In the genomic region with DNA sequence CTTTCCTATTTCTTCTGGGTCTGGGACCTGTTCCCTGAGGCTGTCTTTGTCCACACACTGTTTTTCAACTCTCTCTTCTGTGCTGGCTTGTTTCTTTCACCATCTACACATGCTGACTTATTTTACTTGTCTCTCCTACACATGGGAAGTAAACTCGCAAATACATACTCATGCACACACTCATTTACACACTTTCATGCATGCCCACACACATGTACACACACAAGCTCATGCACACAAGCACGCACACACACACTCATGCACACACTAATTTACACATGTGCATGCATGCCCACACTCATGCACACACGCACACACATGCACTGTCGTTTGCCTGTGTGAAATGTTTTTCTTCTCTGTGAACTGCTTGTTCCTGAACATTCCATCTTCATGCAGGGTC, we compare ENCODE assay signal across 35 cellular contexts.
"Had no signal": no experiment of that assay in that cellular context is flagged by ENCODE, and none has a peak within 500 bp of the region (broad histone marks: within the 10 kb centered on the region; RNA-seq: fewer than 3 reads in every experiment).

No MANE protein-coding gene starts in this region.

- ATAC-seq: activated CD4-positive, alpha-beta T cell treated with anti-CD3 and anti-CD28 coated beads for 36 hours; activated CD4-positive, CD25-positive, alpha-beta regulatory T cell treated with anti-CD3 and anti-CD28 coated beads, Interleukin-2, amount 50 U/mL, for 24 hours; activated CD8-positive, alpha-beta T cell treated with anti-CD3 and anti-CD28 coated beads, Interleukin-2, amount 10 ng/mL, durations not matched to agents 7 days and 5 days; activated T-cell treated with anti-CD3 and anti-CD28 coated beads, Interleukin-2, amount 50 U/mL, for 4 hours; Panc1; WTC11 had no signal

- H3K4me1 ChIP-seq: SJSA1 had no signal

- H3K4me2 ChIP-seq: KMS-11, SK-N-SH had no signal

- H3K36me3 ChIP-seq: brain microvascular endothelial cell, SJSA1 had no signal

- H3K9ac ChIP-seq: KMS-11, SK-N-SH had no signal

- H3K4me3 Mint-ChIP-seq: activated CD4-positive, alpha-beta T cell treated with anti-CD3 and anti-CD28 coated beads for 36 hours; activated CD4-positive, alpha-beta T cell treated with anti-CD3 and anti-CD28 coated beads, Interleukin-2, amount 10 ng/mL, durations not matched to agents 7 days and 5 days; activated CD8-positive, alpha-beta T cell treated with anti-CD3 and anti-CD28 coated beads, Interleukin-2, amount 10 ng/mL, durations not matched to agents 7 days and 5 days; activated naive CD4-positive, alpha-beta T cell treated with anti-CD3 and anti-CD28 coated beads for 36 hours; activated naive CD8-positive, alpha-beta T cell treated with anti-CD3 and anti-CD28 coated beads for 36 hours; activated T-cell treated with anti-CD3 and anti-CD28 coated beads, Interleukin-2, amount 50 U/mL, for 4 hours; activated T-helper 1 cell treated with anti-CD3 and anti-CD28 coated beads, Interleukin-12 subunit alpha, Interleukin-12 subunit beta, Interleukin-2, Interleukin-4 antibody, amounts not matched to agents 30 ng/mL and 10 ng/mL and 1 ng/mL, durations not matched to agents 14 hours and 24 hours and 36 hours; T-helper 1 cell treated with Interleukin-12 subunit alpha and Interleukin-12 subunit beta and Interleukin-4 antibody, amounts not matched to agents 30 μg/mL and 1 μg/mL, for 36 hours; T-helper 2 cell treated with Interferon-gamma antibody and Interleukin-4, amounts not matched to agents 5 μg/mL and 100 μg/mL, for 36 hours; WTC11 had no signal

- H3K4me1 Mint-ChIP-seq: activated CD4-positive, alpha-beta T cell treated with anti-CD3 and anti-CD28 coated beads for 36 hours; activated CD4-positive, alpha-beta T cell treated with anti-CD3 and anti-CD28 coated beads, Interleukin-2, amount 10 ng/mL, durations not matched to agents 7 days and 5 days; activated naive CD8-positive, alpha-beta T cell treated with anti-CD3 and anti-CD28 coated beads for 36 hours had no signal

- H3K27ac ChIP-seq: brain microvascular endothelial cell, KMS-11, SJSA1 had no signal

- DNase-seq: activated CD4-positive, alpha-beta T cell treated with anti-CD3 and anti-CD28 coated beads for 36 hours; activated CD4-positive, alpha-beta T cell treated with anti-CD3 and anti-CD28 coated beads, Interleukin-2, amount 10 ng/mL, durations not matched to agents 7 days and 5 days; activated CD4-positive, alpha-beta T cell treated with anti-CD3 and anti-CD28 coated beads, Interleukin-2, amount 50 U/mL, for 48 hours; activated CD8-positive, alpha-beta T cell treated with anti-CD3 and anti-CD28 coated beads, Interleukin-2, amount 10 ng/mL, durations not matched to agents 7 days and 5 days; activated gamma-delta T cell treated with Interleukin-2 at 50 U/mL for 16 hours; activated naive CD4-positive, alpha-beta T cell treated with anti-CD3 and anti-CD28 coated beads for 36 hours; activated naive CD8-positive, alpha-beta T cell treated with anti-CD3 and anti-CD28 coated beads for 36 hours; activated T-cell treated with anti-CD3 and anti-CD28 coated beads for 4 hours; activated T-cell treated with anti-CD3 and anti-CD28 coated beads, Interleukin-2, amount 50 U/mL, for 4 hours; amniotic stem cell; aorta; brain microvascular endothelial cell; caudate nucleus; cerebellar nuclear complex; NCI-H1105; NCI-H1417 treated with DMSO at 0.1 percent for 48 hours; NCI-H187 treated with DMSO at 0.1 percent for 48 hours; NCI-H2081; NCI-H2171 treated with DMSO at 0.1 percent for 48 hours; NCI-H2227 treated with DMSO at 0.1 percent for 48 hours; NCI-H446 treated with DMSO at 0.1 percent for 48 hours; NCI-H524; NCI-H69; NCI-H82; SHP77 treated with DMSO at 0.1 percent for 48 hours; SK-N-SH had no signal

- H3K27ac Mint-ChIP-seq: activated CD4-positive, alpha-beta T cell treated with anti-CD3 and anti-CD28 coated beads for 36 hours; activated CD4-positive, alpha-beta T cell treated with anti-CD3 and anti-CD28 coated beads, Interleukin-2, amount 10 ng/mL, durations not matched to agents 7 days and 5 days; activated CD8-positive, alpha-beta T cell treated with anti-CD3 and anti-CD28 coated beads, Interleukin-2, amount 10 ng/mL, durations not matched to agents 7 days and 5 days; activated naive CD4-positive, alpha-beta T cell treated with anti-CD3 and anti-CD28 coated beads for 36 hours; activated naive CD8-positive, alpha-beta T cell treated with anti-CD3 and anti-CD28 coated beads for 36 hours; activated T-helper 1 cell treated with anti-CD3 and anti-CD28 coated beads, Interleukin-12 subunit alpha, Interleukin-12 subunit beta, Interleukin-2, Interleukin-4 antibody, amounts not matched to agents 30 ng/mL and 10 ng/mL and 1 ng/mL, durations not matched to agents 14 hours and 24 hours and 36 hours; T-helper 1 cell treated with Interleukin-12 subunit alpha and Interleukin-12 subunit beta and Interleukin-4 antibody, amounts not matched to agents 30 μg/mL and 1 μg/mL, for 36 hours; T-helper 2 cell treated with Interferon-gamma antibody and Interleukin-4, amounts not matched to agents 5 μg/mL and 100 μg/mL, for 36 hours; WTC11 had no signal

- H3K27me3 Mint-ChIP-seq: activated CD4-positive, alpha-beta T cell treated with anti-CD3 and anti-CD28 coated beads for 36 hours; activated CD4-positive, alpha-beta T cell treated with anti-CD3 and anti-CD28 coated beads, Interleukin-2, amount 10 ng/mL, durations not matched to agents 7 days and 5 days; activated naive CD8-positive, alpha-beta T cell treated with anti-CD3 and anti-CD28 coated beads for 36 hours had no signal

- FAIRE-seq: TTC549 had no signal

- H3K27me3 ChIP-seq: brain microvascular endothelial cell, SJSA1 had no signal

- H3K4me3 ChIP-seq: SJSA1 had no signal

- H3K9me3 ChIP-seq: SK-N-SH had no signal

- H3K36me3 Mint-ChIP-seq: activated naive CD8-positive, alpha-beta T cell treated with anti-CD3 and anti-CD28 coated beads for 36 hours; WTC11 had no signal
